In genomic region chr12:51971679-51972423, GRCh38 we compare ENCODE assay signal across 9 cellular contexts. TPM values are rescaled to one million over a fixed set of nuclear protein-coding genes. Genes with fewer than 3 reads are reported as not detected.
DNase-seq lines count a peak whose midpoint lies in the region; ATAC-seq and TF ChIP-seq lines count a peak whose summit lies in the region.
"Had no signal": no experiment of that assay in that cellular context is flagged by ENCODE, and none has a peak within 500 bp of the region (broad histone marks: within the 10 kb centered on the region; RNA-seq: fewer than 3 reads in every experiment).

No MANE protein-coding gene starts in this region.

- no peak for TF ChIP-seq CTCF in OCI-LY7 (conservative IDR thresholded peaks at IDR 0.05; ENCODE audit: low read length)

- H3K4me3 Mint-ChIP-seq in stimulated activated effector memory CD8-positive, alpha-beta T cell treated with anti-CD3 and anti-CD28 coated beads, Interleukin-12 subunit alpha, Interleukin-12 subunit beta, amount 100 ng/mL, for 72 hours = peak overlapping the region; percentile 65

- intact Hi-C loops in OCI-LY7 (cut with micrococcal nuclease; ENCODE audit: unreplicated experiment) = no loop called here

- no peaks in the 10 kb centered on the region for H3K9me3 Mint-ChIP-seq in stimulated activated effector memory CD8-positive, alpha-beta T cell treated with anti-CD3 and anti-CD28 coated beads, Interleukin-12 subunit alpha, Interleukin-12 subunit beta, amount 100 ng/mL, for 72 hours

- DNase-seq in NOMO-1 (lab: John Stamatoyannopoulos, UW; ENCODE audit: unreplicated experiment in 2 of 2) (peak; percentile 47 to 72), NOMO-1 treated with dmso at 0.1 percent for 144 hours (lab: John Stamatoyannopoulos, UW; ENCODE audit: unreplicated experiment) (no peak), Kasumi-1 (lab: John Stamatoyannopoulos, UW) (peak; percentile 44 to 49), dedifferentiated amniotic fluid mesenchymal stem cell (ENCODE audit: extremely low spot score) (no peak), OCI-LY7 (ENCODE audit: low spot score) (no peak), AG08395 (ENCODE audit: low spot score) (no peak)
- no peak for DNase-seq in effector memory CD4-positive, alpha-beta T cell
- no peak for DNase-seq in stimulated activated effector memory CD8-positive, alpha-beta T cell treated with anti-CD3 and anti-CD28 coated beads, Interleukin-12 subunit alpha, Interleukin-12 subunit beta, amount 100 ng/mL, for 72 hours (ENCODE audit: low spot score in 2 of 2)
- DNase-seq: NCI-H748 treated with DMSO at 0.1 percent for 48 hours had no signal

- H3K27me3 ChIP-seq in effector memory CD4-positive, alpha-beta T cell (replicated peaks; ENCODE audit: control insufficient read depth, insufficient read depth, low read length, poor library complexity, severe bottlenecking) = no peaks in the 10 kb centered on the region

- peak overlapping the region; percentile 11 for H3K4me3 ChIP-seq in effector memory CD4-positive, alpha-beta T cell (ENCODE audit: insufficient read depth, low read depth, low read length, poor library complexity, severe bottlenecking)
- H3K4me3 ChIP-seq in OCI-LY7 (ENCODE audit: low read depth, low read length, poor library complexity, severe bottlenecking) = no peak overlapping the region

- H3K4me1 ChIP-seq in effector memory CD4-positive, alpha-beta T cell (ENCODE audit: control insufficient read depth, insufficient read depth, low read length, poor library complexity, severe bottlenecking) = peaks cover 55% of the 10 kb centered on the region
- peaks cover 23% of the 10 kb centered on the region for H3K4me1 ChIP-seq in OCI-LY7 (ENCODE audit: insufficient read depth, low read length, poor library complexity, severe bottlenecking)

- H3K79me2 ChIP-seq in OCI-LY7 (ENCODE audit: insufficient read depth, low read depth, low read length) = no peaks in the 10 kb centered on the region

- no peak overlapping the region for H2AFZ ChIP-seq in OCI-LY7 (ENCODE audit: low read length)

- CTCF ChIA-PET in OCI-LY7 (lab: Charles Lee; ENCODE audit: unreplicated experiment) = no interaction called here

- no peak overlapping the region for H3K4me2 ChIP-seq in OCI-LY7 (ENCODE audit: low read length)

- peaks cover 16% of the 10 kb centered on the region for H3K36me3 Mint-ChIP-seq in stimulated activated effector memory CD8-positive, alpha-beta T cell treated with anti-CD3 and anti-CD28 coated beads, Interleukin-12 subunit alpha, Interleukin-12 subunit beta, amount 100 ng/mL, for 72 hours

- H3K4me1 Mint-ChIP-seq in stimulated activated effector memory CD8-positive, alpha-beta T cell treated with anti-CD3 and anti-CD28 coated beads, Interleukin-12 subunit alpha, Interleukin-12 subunit beta, amount 100 ng/mL, for 72 hours = peaks cover 73% of the 10 kb centered on the region

- peak overlapping the region; percentile 65 for H3K27ac Mint-ChIP-seq in stimulated activated effector memory CD8-positive, alpha-beta T cell treated with anti-CD3 and anti-CD28 coated beads, Interleukin-12 subunit alpha, Interleukin-12 subunit beta, amount 100 ng/mL, for 72 hours

- BruUV-seq in OCI-LY7 (replicated peaks; lab: Mats Ljungman, UMichigan) = no TSS peak

- ATAC-seq in stimulated activated effector memory CD8-positive, alpha-beta T cell treated with anti-CD3 and anti-CD28 coated beads, Interleukin-12 subunit alpha, Interleukin-12 subunit beta, amount 100 ng/mL, for 72 hours = no peak

- no peaks in the 10 kb centered on the region for H3K9me2 ChIP-seq in OCI-LY7 (ENCODE audit: insufficient read depth, low read length)

- 0 out of 2 replicates have a peak, but pooled peaks cover 9% of the 10 kb centered on the region for H4K20me1 ChIP-seq in OCI-LY7 (ENCODE audit: insufficient read depth, low read length)

- peak overlapping the region; percentile 29 for H3K27ac ChIP-seq in effector memory CD4-positive, alpha-beta T cell (ENCODE audit: insufficient read depth, low read length, poor library complexity, severe bottlenecking)
- H3K27ac ChIP-seq in OCI-LY7 (ENCODE audit: low read depth, low read length, poor library complexity, severe bottlenecking) = no peak overlapping the region

- no peaks in the 10 kb centered on the region for H3K9me3 ChIP-seq in effector memory CD4-positive, alpha-beta T cell (ENCODE audit: control insufficient read depth, low read length)
- no peaks in the 10 kb centered on the region for H3K9me3 ChIP-seq in OCI-LY7 (ENCODE audit: low read length)

- H3K36me3 ChIP-seq in effector memory CD4-positive, alpha-beta T cell (ENCODE audit: control insufficient read depth, insufficient read depth, low read length) = peaks cover 7% of the 10 kb centered on the region
- H3K36me3 ChIP-seq in OCI-LY7 (ENCODE audit: insufficient read depth, low read length) = no peaks in the 10 kb centered on the region

- POLR2A ChIA-PET in OCI-LY7 (lab: Charles Lee) = interaction anchor here (0.7 kb wide), 1 partner anchor 156 kb away, joined by 3 read pairs; no protein-coding TSS in a partner anchor

RNA-seq across cellular contexts. Expression of gene ACVR1B, which starts 20.4 kb away (rescaled TPM):
- total RNA-seq in OCI-LY7 (2014; rRNA removed; shearing (Covaris generic)) = 3.0 and 4.1 TPM in 2 replicates
- 6.1 and 6.8 TPM in 2 replicates for total RNA-seq in OCI-LY7 (2022)

RNA-seq across cellular contexts. Expression of gene TAMALIN, which starts 34.9 kb away (rescaled TPM):
- 0.41 and 0.66 TPM in 2 replicates for total RNA-seq in OCI-LY7 (2014; rRNA removed; shearing (Covaris generic))
- total RNA-seq in OCI-LY7 (2022) = 0.89 and 1.3 TPM in 2 replicates

Comparison
In these comparisons a context has a peak if more than half of its experiments do, and no peak if none do; other contexts are left out.
1. DNase-seq: peak in NOMO-1 (2 of 2) and Kasumi-1 (2 of 2); none in NOMO-1 treated with dmso at 0.1 percent for 144 hours (single experiment), effector memory CD4-positive, alpha-beta T cell (0 of 3), stimulated activated effector memory CD8-positive, alpha-beta T cell treated with anti-CD3 and anti-CD28 coated beads, Interleukin-12 subunit alpha, Interleukin-12 subunit beta, amount 100 ng/mL, for 72 hours (0 of 2), dedifferentiated amniotic fluid mesenchymal stem cell (single experiment), OCI-LY7 (single experiment) and AG08395 (single experiment).